In the genomic region with DNA sequence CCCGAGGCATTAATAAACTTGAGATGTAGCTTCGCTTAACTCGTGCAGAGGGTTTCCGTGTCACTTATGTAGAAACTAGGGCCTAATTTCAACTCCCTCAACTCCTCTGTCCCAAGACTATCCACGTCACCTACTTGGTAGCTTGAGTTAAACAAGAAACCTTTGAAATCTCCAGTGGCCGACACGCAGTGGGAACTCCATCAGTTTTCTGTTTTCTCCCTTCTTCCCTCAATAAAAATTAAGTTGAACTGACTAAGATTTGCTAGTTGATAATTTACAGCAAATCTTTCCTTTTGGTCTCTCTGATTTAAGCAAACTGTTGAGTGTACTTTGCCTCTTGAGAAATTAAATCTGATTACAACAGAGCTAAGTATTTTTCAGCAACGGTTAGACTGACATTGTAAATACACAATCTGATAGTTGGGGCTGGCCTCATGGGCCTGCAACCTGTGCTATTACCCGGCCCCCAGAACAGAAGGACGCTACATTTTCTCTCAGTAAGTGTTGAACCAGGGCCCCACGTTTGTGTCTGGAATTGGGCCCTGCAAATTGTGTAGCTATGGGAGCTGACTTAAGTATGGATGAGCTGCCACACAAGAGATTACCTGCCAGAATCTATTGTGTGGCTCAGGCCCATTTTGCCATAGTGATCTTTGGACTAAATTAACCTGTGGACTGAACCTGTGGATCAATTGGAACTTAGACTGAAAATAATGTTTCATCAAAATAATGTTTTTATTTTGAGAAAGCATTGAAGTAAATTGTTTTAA, we compare ENCODE assay signal across 8 cellular contexts. TPM values are rescaled to one million over a fixed set of nuclear protein-coding genes. Genes with fewer than 3 reads are reported as not detected.
DNase-seq lines count a peak whose midpoint lies in the region.

No MANE protein-coding gene starts in this region.

- H3K4me1 ChIP-seq in subcutaneous abdominal adipose tissue (ENCODE audit: control insufficient read depth in 5 of 5, insufficient read depth in 5 of 5, low read length in 5 of 5): peaks cover 0 to 31% (median 29%) of the 10 kb centered on the region in 5 donors

- H3K4me1 Mint-ChIP-seq in activated naive CD4-positive, alpha-beta T cell treated with anti-CD3 and anti-CD28 coated beads, Interleukin-2, amount 10 ng/mL, durations not matched to agents 7 days and 5 days: peaks cover 43% of the 10 kb centered on the region

- in situ Hi-C loops in G401 (cut with HindIII; ENCODE audit: low sequenced_read_pairs): no loop called here

- no peak for DNase-seq in activated naive CD4-positive, alpha-beta T cell treated with anti-CD3 and anti-CD28 coated beads, Interleukin-2, amount 10 ng/mL, durations not matched to agents 7 days and 5 days
- no peak for DNase-seq in activated naive CD4-positive, alpha-beta T cell treated with anti-CD3 and anti-CD28 coated beads, Interleukin-2, amount 50 U/mL, for 16 hours
- DNase-seq in kidney tubule cell (ENCODE audit: low spot score) (peak; percentile 60), G401 (ENCODE audit: low spot score) (no peak), NCI-H1436 (lab: John Stamatoyannopoulos, UW) (no peak), NCI-H1092 (lab: John Stamatoyannopoulos, UW) (no peak)

- H3K4me3 Mint-ChIP-seq in activated naive CD4-positive, alpha-beta T cell treated with anti-CD3 and anti-CD28 coated beads, Interleukin-2, amount 10 ng/mL, durations not matched to agents 7 days and 5 days: peak overlapping the region; percentile 95

- CTCF ChIA-PET in activated naive CD4-positive, alpha-beta T cell treated with anti-CD3 and anti-CD28 coated beads, Interleukin-2, amount 10 ng/mL, durations not matched to agents 7 days and 5 days (lab: Charles Lee): interaction anchor here (0.6 to 1.6 kb wide), 4 partner anchors 12 to 246 kb away, joined by 3 read pairs; no protein-coding TSS in a partner anchor

- H3K36me3 ChIP-seq in subcutaneous abdominal adipose tissue (ENCODE audit: control insufficient read depth in 5 of 5, insufficient read depth in 5 of 5, low read length in 5 of 5): no peaks in the 10 kb centered on the region

- H3K36me3 Mint-ChIP-seq in activated naive CD4-positive, alpha-beta T cell treated with anti-CD3 and anti-CD28 coated beads, Interleukin-2, amount 10 ng/mL, durations not matched to agents 7 days and 5 days: peaks cover 12% of the 10 kb centered on the region

- peak overlapping the region; percentile 80 to 100 (median 98) for H3K4me3 ChIP-seq in subcutaneous abdominal adipose tissue (ENCODE audit: low read depth in 1 of 5, low read length in 5 of 5)

- H3K27ac Mint-ChIP-seq in activated naive CD4-positive, alpha-beta T cell treated with anti-CD3 and anti-CD28 coated beads, Interleukin-2, amount 10 ng/mL, durations not matched to agents 7 days and 5 days: peak overlapping the region; percentile 97

- H3K27me3 Mint-ChIP-seq in activated naive CD4-positive, alpha-beta T cell treated with anti-CD3 and anti-CD28 coated beads, Interleukin-2, amount 10 ng/mL, durations not matched to agents 7 days and 5 days: peaks cover 4% of the 10 kb centered on the region

- H3K9me3 ChIP-seq in subcutaneous abdominal adipose tissue (ENCODE audit: control insufficient read depth in 5 of 5, low read length in 5 of 5): no peaks in the 10 kb centered on the region

- 25 to 44% (median 35%) methylated on average over 11 of the region's 11 CpGs for WGBS in adipose tissue, 3 donors

- H3K27me3 ChIP-seq in subcutaneous abdominal adipose tissue (ENCODE audit: control insufficient read depth in 5 of 5, insufficient read depth in 4 of 5, low read length in 5 of 5): no peaks in the 10 kb centered on the region

- peak overlapping the region; percentile 60 to 97 (median 94) for H3K9ac ChIP-seq in subcutaneous abdominal adipose tissue (ENCODE audit: low read length in 5 of 5)

- H3K27ac ChIP-seq in adipose tissue (ENCODE audit: low read depth, low read length) (peak overlapping the region; percentile 20), subcutaneous abdominal adipose tissue (ENCODE audit: low read depth, low read length) (peak overlapping the region; percentile 91)

- no peaks in the 10 kb centered on the region for H3K9me3 Mint-ChIP-seq in activated naive CD4-positive, alpha-beta T cell treated with anti-CD3 and anti-CD28 coated beads, Interleukin-2, amount 10 ng/mL, durations not matched to agents 7 days and 5 days

RNA-seq across cellular contexts. Expression of gene ESD, which starts 0.7 kb away (rescaled TPM):
- 100 to 1,000 TPM in 2 of 3 donors, 10 to 100 TPM in 1; 49.9 to 171 (median 110) TPM for polyA plus RNA-seq in adipose tissue
- total RNA-seq in G401 (2014; rRNA removed; shearing (Covaris generic)): 139 and 142 TPM in 2 replicates
